8 cellular contexts compared by ENCODE assay signal in genomic region chr12:106986625-106987389, GRCh38. TPM values are rescaled to one million over a fixed set of nuclear protein-coding genes. Genes with fewer than 3 reads are reported as not detected.
DNase-seq lines count a peak whose midpoint lies in the region; ATAC-seq and TF ChIP-seq lines count a peak whose summit lies in the region.

Gene MTERF2 (minus strand): TSS chr12:106987146. CDS start chr12:106978714, 8,432 bp downstream.

- H3K9ac ChIP-seq in HUES6 (ENCODE audit: low read length) (peak within 1 kb of the TSS; percentile 87), mucosa of rectum (ENCODE audit: low read depth in 1 of 2, low read length in 2 of 2) (peak within 1 kb of the TSS; percentile 82 to 85)

- no peaks in the 10 kb centered on the region for H3K9me2 ChIP-seq in OCI-LY7 (ENCODE audit: insufficient read depth, low read length)

- H3K27me3 ChIP-seq in HUES6 (ENCODE audit: control insufficient read depth, insufficient read depth, low read length) (no peaks in the 10 kb centered on the region), mucosa of rectum (ENCODE audit: control insufficient read depth in 2 of 2, insufficient read depth in 2 of 2, low read length in 2 of 2) (no peaks in the 10 kb centered on the region)

- H3K27ac Mint-ChIP-seq in activated T-cell treated with anti-CD3 and anti-CD28 coated beads, Interleukin-2, amount 50 U/mL, for 24 hours: peak within 1 kb of the TSS; percentile 87

- no peak; the same call in 1 of the 2 replicates for TF ChIP-seq CTCF in OCI-LY7 (conservative IDR thresholded peaks at IDR 0.05; ENCODE audit: low read length)

- H4K20me1 ChIP-seq in OCI-LY7 (ENCODE audit: insufficient read depth, low read length): no peaks in the 10 kb centered on the region

- H3K36me3 ChIP-seq in HUES6 (ENCODE audit: control insufficient read depth, insufficient read depth, low read length): peaks cover 16% of the 10 kb centered on the region
- no peaks in the 10 kb centered on the region; the same call in 1 of the 2 replicates for H3K36me3 ChIP-seq in OCI-LY7 (ENCODE audit: insufficient read depth, low read length)
- peaks cover 4 to 7% of the 10 kb centered on the region in 2 donors for H3K36me3 ChIP-seq in mucosa of rectum (ENCODE audit: control insufficient read depth in 2 of 2, insufficient read depth in 2 of 2, low read length in 2 of 2)

- peak; percentile 94 for ATAC-seq in GM21447 (IDR thresholded peaks at IDR 0.05; ENCODE audit: unreplicated experiment)

- H3K36me3 Mint-ChIP-seq in activated T-cell treated with anti-CD3 and anti-CD28 coated beads, Interleukin-2, amount 50 U/mL, for 24 hours (ENCODE audit: low read depth): peaks cover 38% of the 10 kb centered on the region

- DNase-seq in D341Med (ENCODE audit: low spot score) (peak; percentile 98), OCI-LY7 (ENCODE audit: low spot score) (peak; percentile 88), erythroblast (lab: John Stamatoyannopoulos, UW) (peak; percentile 92 to 93)
- DNase-seq in activated T-cell treated with anti-CD3 and anti-CD28 coated beads, Interleukin-2, amount 50 U/mL, for 24 hours: peak; percentile 86
- peak; percentile 31 to 54 for DNase-seq in stimulated activated CD8-positive, alpha-beta memory T cell treated with anti-CD3 and anti-CD28 coated beads, Interleukin-4, amount 100 ng/mL, for 4 hours (ENCODE audit: low read depth in 2 of 2, low spot score in 1 of 2)

- H3K4me1 Mint-ChIP-seq in activated T-cell treated with anti-CD3 and anti-CD28 coated beads, Interleukin-2, amount 50 U/mL, for 24 hours (ENCODE audit: low read depth): peaks cover 55% of the 10 kb centered on the region

- peak within 1 kb of the TSS; percentile 90 for H2AFZ ChIP-seq in OCI-LY7 (ENCODE audit: low read length)

- peak within 1 kb of the TSS; percentile 84 for H3K4me2 ChIP-seq in OCI-LY7 (ENCODE audit: low read length)

- POLR2A ChIA-PET in OCI-LY7 (lab: Charles Lee): interaction anchor here (0.8 to 1.7 kb wide), 7 partner anchors 8 to 697 kb away, joined by 3 to 8 read pairs (median 4); partner anchors contain the start of gene TMEM263

- peak; percentile 50 for TF ChIP-seq POLR2A in erythroblast (IDR thresholded peaks at IDR 0.05; ENCODE audit: low read length)

- CTCF ChIA-PET in OCI-LY7 (lab: Charles Lee; ENCODE audit: unreplicated experiment): interaction anchor here (0.6 kb wide), 1 partner anchor 11 kb away, joined by 4 read pairs; no protein-coding TSS in a partner anchor

- no peaks in the 10 kb centered on the region for H3K79me2 ChIP-seq in OCI-LY7 (ENCODE audit: insufficient read depth, low read depth, low read length)

- H3K4me3 ChIP-seq in HUES6 (ENCODE audit: low read depth, low read length) (peak within 1 kb of the TSS; percentile 91), OCI-LY7 (ENCODE audit: low read depth, low read length, poor library complexity, severe bottlenecking) (peak within 1 kb of the TSS; percentile 76), mucosa of rectum (ENCODE audit: low read length in 2 of 2) (peak within 1 kb of the TSS; percentile 75 to 78)

- intact Hi-C loops in OCI-LY7 (cut with micrococcal nuclease; ENCODE audit: unreplicated experiment): loop anchor here (1.0 kb wide), 1 partner anchor 32 kb away; the partner anchor contains the start of gene TMEM263

- H3K9me3 Mint-ChIP-seq in activated T-cell treated with anti-CD3 and anti-CD28 coated beads, Interleukin-2, amount 50 U/mL, for 24 hours: peaks cover 8% of the 10 kb centered on the region

- H3K27ac ChIP-seq in HUES6 (ENCODE audit: low read depth, low read length) (no peak within 1 kb of the TSS; the same call in 1 of the 2 replicates), OCI-LY7 (ENCODE audit: low read depth, low read length, poor library complexity, severe bottlenecking) (no peak within 1 kb of the TSS), mucosa of rectum (ENCODE audit: low read depth in 2 of 2, low read length in 2 of 2) (peak within 1 kb of the TSS; percentile 72 to 78)

- no peaks in the 10 kb centered on the region for H3K27me3 Mint-ChIP-seq in activated T-cell treated with anti-CD3 and anti-CD28 coated beads, Interleukin-2, amount 50 U/mL, for 24 hours

- H3K4me1 ChIP-seq in HUES6 (ENCODE audit: control insufficient read depth, insufficient read depth, low read length) (peaks cover 13% of the 10 kb centered on the region), OCI-LY7 (ENCODE audit: insufficient read depth, low read length, poor library complexity, severe bottlenecking) (peaks cover 14% of the 10 kb centered on the region), mucosa of rectum (ENCODE audit: control insufficient read depth in 2 of 2, insufficient read depth in 2 of 2, low read length in 2 of 2) (peaks cover 6 to 7% of the 10 kb centered on the region in 2 donors)

- H3K9me3 ChIP-seq in HUES6 (ENCODE audit: control insufficient read depth, insufficient read depth, low read depth, low read length): no peaks in the 10 kb centered on the region
- no peaks in the 10 kb centered on the region for H3K9me3 ChIP-seq in OCI-LY7 (ENCODE audit: low read length)
- no peaks in the 10 kb centered on the region for H3K9me3 ChIP-seq in mucosa of rectum (ENCODE audit: control insufficient read depth in 2 of 2, low read length in 2 of 2)

- BruUV-seq in OCI-LY7 (replicated peaks; lab: Mats Ljungman, UMichigan): no TSS peak

- peak within 1 kb of the TSS; percentile 85 for H3K4me3 Mint-ChIP-seq in activated T-cell treated with anti-CD3 and anti-CD28 coated beads, Interleukin-2, amount 50 U/mL, for 24 hours

RNA-seq across cellular contexts. Expression of gene MTERF2, which starts in this region (rescaled TPM):
- 8.8 and 14.8 TPM in 2 replicates for total RNA-seq in OCI-LY7 (2014; rRNA removed; shearing (Covaris generic))
- 10.4 and 11.2 TPM in 2 replicates for total RNA-seq in OCI-LY7 (2022)

Comparison
In these comparisons a context has a peak if more than half of its experiments do, and no peak if none do; other contexts are left out.
1. DNase-seq: peak in every context shown above with its lines; median percentile 98 in D341Med; 92 in erythroblast; 88 in OCI-LY7; 86 in activated T-cell treated with anti-CD3 and anti-CD28 coated beads, Interleukin-2, amount 50 U/mL, for 24 hours; 42 in stimulated activated CD8-positive, alpha-beta memory T cell treated with anti-CD3 and anti-CD28 coated beads, Interleukin-4, amount 100 ng/mL, for 4 hours.
2. H3K27ac ChIP-seq: peak in mucosa of rectum (2 of 2); none in HUES6 (single experiment) and OCI-LY7 (single experiment).
3. Peak in every context shown above with its lines, with median percentiles within 50 percentile points of each other: H3K4me3 ChIP-seq.